In the genomic region with DNA sequence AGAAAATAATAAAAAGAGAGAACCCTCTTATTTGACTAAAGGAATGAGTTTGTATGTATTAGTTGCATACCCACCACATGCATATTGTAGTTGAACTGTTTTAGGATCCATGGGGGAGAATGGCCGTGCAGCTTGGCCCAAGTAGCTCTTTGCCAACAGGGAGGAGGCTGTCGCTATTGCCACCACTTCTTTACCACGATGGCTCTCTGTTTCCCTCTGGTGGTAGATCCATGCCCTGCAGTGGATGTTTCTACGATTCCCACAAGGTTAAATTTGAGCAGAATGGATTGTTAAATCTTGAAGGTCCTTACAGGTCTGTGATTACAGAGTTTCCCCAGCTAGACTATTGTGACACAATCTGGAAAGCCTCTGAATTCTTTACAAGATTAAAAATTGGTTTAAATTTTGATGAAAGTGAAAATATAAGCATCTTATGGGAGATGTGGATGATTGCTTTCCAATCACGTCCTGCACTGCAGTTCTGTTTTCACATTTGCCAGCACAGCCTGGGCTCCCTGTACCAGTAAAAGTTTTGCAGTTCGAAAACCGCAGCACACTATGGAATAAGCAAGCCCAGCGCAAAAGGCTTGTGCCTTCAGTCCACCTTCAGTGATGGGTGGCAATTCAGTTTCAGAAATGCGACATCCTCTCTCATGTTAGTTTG, we compare ENCODE assay signal across 8 cellular contexts. TPM values are rescaled to one million over a fixed set of nuclear protein-coding genes. Genes with fewer than 3 reads are reported as not detected.
DNase-seq lines count a peak whose midpoint lies in the region; ATAC-seq, FAIRE-seq and TF ChIP-seq lines count a peak whose summit lies in the region.

No MANE protein-coding gene starts in this region.

- H3K14ac ChIP-seq in trophoblast cell (ENCODE audit: low read length): no peak overlapping the region

- TF ChIP-seq CTCF in LNCAP (IDR thresholded peaks at IDR 0.05): peak; percentile 69

- no peak overlapping the region for H2AK5ac ChIP-seq in trophoblast cell (ENCODE audit: low read length)

- no peak overlapping the region for H4K8ac ChIP-seq in trophoblast cell (ENCODE audit: low read depth, low read length)

- H3K36me3 ChIP-seq in trophoblast cell (ENCODE audit: control insufficient read depth in 1 of 2, insufficient read depth in 2 of 2, low read length in 2 of 2): no peaks in the 10 kb centered on the region

- no peaks in the 10 kb centered on the region for H3K79me2 ChIP-seq in trophoblast cell (ENCODE audit: control insufficient read depth, insufficient read depth, low read length, poor library complexity)

- H4K91ac ChIP-seq in trophoblast cell (ENCODE audit: low read depth, low read length): no peak overlapping the region

- DNase-seq in COLO668 (lab: John Stamatoyannopoulos, UW; ENCODE audit: unreplicated experiment) (peak; percentile 28), SHP77 treated with DMSO at 0.1 percent for 48 hours (lab: John Stamatoyannopoulos, UW) (peak; percentile 39), germinal center (ENCODE audit: low spot score) (peak; percentile 75), trophoblast cell (peak; percentile 53 to 88), urothelium cell line (ENCODE audit: low spot score) (peak; percentile 81)
- DNase-seq in activated T-helper 9 cell treated with anti-CD3 and anti-CD28 coated beads, Interleukin-2, amount 50 U/mL, for 16 hours (ENCODE audit: low read depth): peak; percentile 55

- H3K9ac ChIP-seq in trophoblast cell (ENCODE audit: low read length): no peak overlapping the region

- peak; percentile 73 for FAIRE-seq in urothelium cell line (lab: Jason Lieb, UNC)

- no peaks in the 10 kb centered on the region for H3K4me1 ChIP-seq in trophoblast cell (ENCODE audit: control insufficient read depth in 1 of 2, insufficient read depth in 2 of 2, low read length in 2 of 2)

- peak; percentile 83 for ATAC-seq in GM19467 (IDR thresholded peaks at IDR 0.05; ENCODE audit: unreplicated experiment)

- no peak overlapping the region for H2BK12ac ChIP-seq in trophoblast cell (ENCODE audit: low read length)

- H3K4me3 ChIP-seq in trophoblast cell (ENCODE audit: low read depth, low read length): no peak overlapping the region

- no peak overlapping the region for H2AFZ ChIP-seq in trophoblast cell (ENCODE audit: insufficient read depth, low read length, poor library complexity)

- H3K79me1 ChIP-seq in trophoblast cell (ENCODE audit: low read length): no peaks in the 10 kb centered on the region

- H3K27me3 ChIP-seq in trophoblast cell (ENCODE audit: insufficient read depth, low read length): no peaks in the 10 kb centered on the region

- no peak overlapping the region for H3K4me2 ChIP-seq in trophoblast cell (ENCODE audit: low read length)

- no peak overlapping the region for H4K12ac ChIP-seq in trophoblast cell (ENCODE audit: low read depth, low read length)

- no CpG with 5 or more reads among the region's 9 CpGs for WGBS in trophoblast cell (ENCODE audit: extremely low coverage, insufficient coverage, insufficient read length)

- H3K9me3 ChIP-seq in trophoblast cell (ENCODE audit: insufficient read depth, low read depth, low read length): peaks cover 2% of the 10 kb centered on the region

- no peak overlapping the region for H2BK120ac ChIP-seq in trophoblast cell (ENCODE audit: insufficient read depth, low read length, poor library complexity)

- H3K18ac ChIP-seq in trophoblast cell (ENCODE audit: low read length): no peak overlapping the region

- H3K27ac ChIP-seq in trophoblast cell (ENCODE audit: low read depth, low read length): no peak overlapping the region

- no peak overlapping the region for H2BK5ac ChIP-seq in trophoblast cell (ENCODE audit: low read depth, low read length, poor library complexity)

- H3K23ac ChIP-seq in trophoblast cell (ENCODE audit: low read length): no peak overlapping the region

- no peak overlapping the region for H3K4ac ChIP-seq in trophoblast cell (ENCODE audit: low read depth, low read length)

RNA-seq across cellular contexts. Expression of a gene that starts 34.4 kb away (rescaled TPM):
- 0.34 and 0.39 TPM in 2 replicates for polyA plus RNA-seq in trophoblast cell (2013)

Comparison
In these comparisons a context has a peak if more than half of its experiments do, and no peak if none do; other contexts are left out.
1. DNase-seq: peak in every context shown above with its lines; median percentile 81 in urothelium cell line; 75 in germinal center; 70 in trophoblast cell; 55 in activated T-helper 9 cell treated with anti-CD3 and anti-CD28 coated beads, Interleukin-2, amount 50 U/mL, for 16 hours; 39 in SHP77 treated with DMSO at 0.1 percent for 48 hours; 28 in COLO668.